In genomic region chr17:75855310-75856061, GRCh38 we compare ENCODE assay signal across 8 cellular contexts. TPM values are rescaled to one million over a fixed set of nuclear protein-coding genes. Genes with fewer than 3 reads are reported as not detected.
DNase-seq lines count a peak whose midpoint lies in the region; ATAC-seq, FAIRE-seq and TF ChIP-seq lines count a peak whose summit lies in the region.

WBP2 (minus strand) TSS chr17:75855335; CDS start chr17:75855297, 38 bp downstream.

- intact Hi-C loops in psoas muscle (cut with DNase I), result loop anchor here (2.0 to 5.0 kb wide), 3 partner anchors 21 to 41 kb away; partner anchors contain the start of gene TRIM65 (in 1 of the 2)

- H3K36me3 ChIP-seq in right atrium auricular region (peaks cover 13% of the 10 kb centered on the region), psoas muscle (ENCODE audit: insufficient read depth in 1 of 2, low read depth in 1 of 2) (peaks cover 0 to 21% of the 10 kb centered on the region in 2 donors)

- H3K27ac ChIP-seq in angular gyrus (ENCODE audit: low read depth, low read length) (peak within 1 kb of the TSS; percentile 100), right atrium auricular region (peak within 1 kb of the TSS; percentile 97 to 99), psoas muscle (peak within 1 kb of the TSS; percentile 98)

- FAIRE-seq in urothelium cell line (lab: Jason Lieb, UNC), result peak; percentile 94

- ATAC-seq in GM18499 (IDR thresholded peaks at IDR 0.05; ENCODE audit: insufficient read depth, unreplicated experiment) (peak; percentile 73), HG02943 (IDR thresholded peaks at IDR 0.05; ENCODE audit: low read depth, unreplicated experiment) (peak; percentile 82), psoas muscle (peak; percentile 82 to 87 (median 84))

- DNase-seq in NCI-H187 (lab: John Stamatoyannopoulos, UW) (peak; percentile 90 to 97), T-helper 2 cell (peak; percentile 89 to 100 (median 98)), right atrium auricular region (ENCODE audit: low spot score) (peak; percentile 100), psoas muscle (peak; percentile 98 to 99), urothelium cell line (ENCODE audit: low spot score) (peak; percentile 100)

- no peaks in the 10 kb centered on the region for H3K27me3 ChIP-seq in right atrium auricular region
- H3K27me3 ChIP-seq in psoas muscle (ENCODE audit: insufficient read depth in 3 of 3, low read length in 2 of 3), result no peaks in the 10 kb centered on the region

- 0% methylated on average over 45 to 58 of the region's 58 CpGs for WGBS in psoas muscle, 3 donors

- H3K4me1 ChIP-seq in right atrium auricular region, result peaks cover 0 to 47% of the 10 kb centered on the region in 2 donors
- peaks cover 42% of the 10 kb centered on the region for H3K4me1 ChIP-seq in psoas muscle

- H3K4me3 ChIP-seq in right atrium auricular region (peak within 1 kb of the TSS; percentile 76 to 82), psoas muscle (peak within 1 kb of the TSS; percentile 86)

- no peaks in the 10 kb centered on the region for H3K9me3 ChIP-seq in right atrium auricular region
- no peaks in the 10 kb centered on the region for H3K9me3 ChIP-seq in psoas muscle

- TF ChIP-seq CTCF in right atrium auricular region (IDR thresholded peaks at IDR 0.05), result peak; percentile 40 to 76
- TF ChIP-seq CTCF in psoas muscle (IDR thresholded peaks at IDR 0.05), result peak; percentile 39

RNA-seq across cellular contexts. Expression of gene WBP2, which starts in this region (rescaled TPM):
- total RNA-seq in right atrium auricular region, result 100 to 1,000 TPM in 1 of 2 donors, 10 to 100 TPM in 1; 100.0 to 163 TPM
- 100 to 1,000 TPM; 109 to 278 (median 164) TPM for total RNA-seq in psoas muscle
- 100 to 1,000 TPM; 115 to 174 (median 149) TPM for polyA plus RNA-seq in psoas muscle

Comparison
In these comparisons a context has a peak if more than half of its experiments do, and no peak if none do; other contexts are left out.
1. Peak in every context shown above with its lines: DNase-seq, ATAC-seq, H3K4me3 ChIP-seq and H3K27ac ChIP-seq.